In the genomic region with DNA sequence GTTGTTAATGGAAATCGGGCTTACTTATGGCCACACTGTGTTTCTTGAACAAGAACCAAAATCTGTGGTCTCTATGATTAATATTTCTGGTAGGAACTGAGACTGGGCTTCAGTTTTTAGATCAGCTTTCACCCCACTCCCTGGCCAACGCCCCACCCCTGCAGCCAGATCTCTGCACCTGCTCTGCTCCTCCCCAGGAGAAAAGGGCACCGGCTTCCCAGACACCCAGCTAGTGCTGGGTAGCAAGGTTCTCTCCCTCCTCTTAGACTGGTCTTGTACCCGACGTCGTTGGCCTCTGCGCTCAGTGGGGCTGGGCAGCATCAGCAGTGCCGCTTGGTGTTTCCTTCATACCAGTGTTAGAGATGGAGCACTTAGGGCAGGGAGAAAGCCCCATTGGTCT, we compare ENCODE assay signal across 1 cellular context.
TF ChIP-seq lines count a peak whose summit lies in the region.

No MANE protein-coding gene starts in this region.

TF ChIP-seq in GM23338, 12 proteins besides CTCF, POLR2A, EP300 and RAD21:
- no peak for TF ChIP-seq NANOG (IDR thresholded peaks at IDR 0.05; ENCODE audit: borderline replicate concordance)
- TF ChIP-seq, protein P1, sequence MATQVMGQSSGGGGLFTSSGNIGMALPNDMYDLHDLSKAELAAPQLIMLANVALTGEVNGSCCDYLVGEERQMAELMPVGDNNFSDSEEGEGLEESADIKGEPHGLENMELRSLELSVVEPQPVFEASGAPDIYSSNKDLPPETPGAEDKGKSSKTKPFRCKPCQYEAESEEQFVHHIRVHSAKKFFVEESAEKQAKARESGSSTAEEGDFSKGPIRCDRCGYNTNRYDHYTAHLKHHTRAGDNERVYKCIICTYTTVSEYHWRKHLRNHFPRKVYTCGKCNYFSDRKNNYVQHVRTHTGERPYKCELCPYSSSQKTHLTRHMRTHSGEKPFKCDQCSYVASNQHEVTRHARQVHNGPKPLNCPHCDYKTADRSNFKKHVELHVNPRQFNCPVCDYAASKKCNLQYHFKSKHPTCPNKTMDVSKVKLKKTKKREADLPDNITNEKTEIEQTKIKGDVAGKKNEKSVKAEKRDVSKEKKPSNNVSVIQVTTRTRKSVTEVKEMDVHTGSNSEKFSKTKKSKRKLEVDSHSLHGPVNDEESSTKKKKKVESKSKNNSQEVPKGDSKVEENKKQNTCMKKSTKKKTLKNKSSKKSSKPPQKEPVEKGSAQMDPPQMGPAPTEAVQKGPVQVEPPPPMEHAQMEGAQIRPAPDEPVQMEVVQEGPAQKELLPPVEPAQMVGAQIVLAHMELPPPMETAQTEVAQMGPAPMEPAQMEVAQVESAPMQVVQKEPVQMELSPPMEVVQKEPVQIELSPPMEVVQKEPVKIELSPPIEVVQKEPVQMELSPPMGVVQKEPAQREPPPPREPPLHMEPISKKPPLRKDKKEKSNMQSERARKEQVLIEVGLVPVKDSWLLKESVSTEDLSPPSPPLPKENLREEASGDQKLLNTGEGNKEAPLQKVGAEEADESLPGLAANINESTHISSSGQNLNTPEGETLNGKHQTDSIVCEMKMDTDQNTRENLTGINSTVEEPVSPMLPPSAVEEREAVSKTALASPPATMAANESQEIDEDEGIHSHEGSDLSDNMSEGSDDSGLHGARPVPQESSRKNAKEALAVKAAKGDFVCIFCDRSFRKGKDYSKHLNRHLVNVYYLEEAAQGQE (IDR thresholded peaks at IDR 0.05; ENCODE audit: unreplicated experiment): no peak
- TF ChIP-seq ZNF331 (CRISPR knock-in tag; IDR thresholded peaks at IDR 0.05; ENCODE audit: low read depth): no peak
- TF ChIP-seq CREB1 (CRISPR knock-in tag; IDR thresholded peaks at IDR 0.05; ENCODE audit: low read depth): no peak
- TF ChIP-seq EZH2phosphoT487 (IDR thresholded peaks at IDR 0.05; ENCODE audit: unreplicated experiment): no peak
- TF ChIP-seq, protein P2, sequence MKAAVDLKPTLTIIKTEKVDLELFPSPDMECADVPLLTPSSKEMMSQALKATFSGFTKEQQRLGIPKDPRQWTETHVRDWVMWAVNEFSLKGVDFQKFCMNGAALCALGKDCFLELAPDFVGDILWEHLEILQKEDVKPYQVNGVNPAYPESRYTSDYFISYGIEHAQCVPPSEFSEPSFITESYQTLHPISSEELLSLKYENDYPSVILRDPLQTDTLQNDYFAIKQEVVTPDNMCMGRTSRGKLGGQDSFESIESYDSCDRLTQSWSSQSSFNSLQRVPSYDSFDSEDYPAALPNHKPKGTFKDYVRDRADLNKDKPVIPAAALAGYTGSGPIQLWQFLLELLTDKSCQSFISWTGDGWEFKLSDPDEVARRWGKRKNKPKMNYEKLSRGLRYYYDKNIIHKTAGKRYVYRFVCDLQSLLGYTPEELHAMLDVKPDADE (IDR thresholded peaks at IDR 0.05): no peak
- no peak for TF ChIP-seq POLR2AphosphoS5 (IDR thresholded peaks at IDR 0.05; ENCODE audit: low read depth)
- no peak for TF ChIP-seq STAT1 (IDR thresholded peaks at IDR 0.05; ENCODE audit: unreplicated experiment)
- TF ChIP-seq, protein P3, sequence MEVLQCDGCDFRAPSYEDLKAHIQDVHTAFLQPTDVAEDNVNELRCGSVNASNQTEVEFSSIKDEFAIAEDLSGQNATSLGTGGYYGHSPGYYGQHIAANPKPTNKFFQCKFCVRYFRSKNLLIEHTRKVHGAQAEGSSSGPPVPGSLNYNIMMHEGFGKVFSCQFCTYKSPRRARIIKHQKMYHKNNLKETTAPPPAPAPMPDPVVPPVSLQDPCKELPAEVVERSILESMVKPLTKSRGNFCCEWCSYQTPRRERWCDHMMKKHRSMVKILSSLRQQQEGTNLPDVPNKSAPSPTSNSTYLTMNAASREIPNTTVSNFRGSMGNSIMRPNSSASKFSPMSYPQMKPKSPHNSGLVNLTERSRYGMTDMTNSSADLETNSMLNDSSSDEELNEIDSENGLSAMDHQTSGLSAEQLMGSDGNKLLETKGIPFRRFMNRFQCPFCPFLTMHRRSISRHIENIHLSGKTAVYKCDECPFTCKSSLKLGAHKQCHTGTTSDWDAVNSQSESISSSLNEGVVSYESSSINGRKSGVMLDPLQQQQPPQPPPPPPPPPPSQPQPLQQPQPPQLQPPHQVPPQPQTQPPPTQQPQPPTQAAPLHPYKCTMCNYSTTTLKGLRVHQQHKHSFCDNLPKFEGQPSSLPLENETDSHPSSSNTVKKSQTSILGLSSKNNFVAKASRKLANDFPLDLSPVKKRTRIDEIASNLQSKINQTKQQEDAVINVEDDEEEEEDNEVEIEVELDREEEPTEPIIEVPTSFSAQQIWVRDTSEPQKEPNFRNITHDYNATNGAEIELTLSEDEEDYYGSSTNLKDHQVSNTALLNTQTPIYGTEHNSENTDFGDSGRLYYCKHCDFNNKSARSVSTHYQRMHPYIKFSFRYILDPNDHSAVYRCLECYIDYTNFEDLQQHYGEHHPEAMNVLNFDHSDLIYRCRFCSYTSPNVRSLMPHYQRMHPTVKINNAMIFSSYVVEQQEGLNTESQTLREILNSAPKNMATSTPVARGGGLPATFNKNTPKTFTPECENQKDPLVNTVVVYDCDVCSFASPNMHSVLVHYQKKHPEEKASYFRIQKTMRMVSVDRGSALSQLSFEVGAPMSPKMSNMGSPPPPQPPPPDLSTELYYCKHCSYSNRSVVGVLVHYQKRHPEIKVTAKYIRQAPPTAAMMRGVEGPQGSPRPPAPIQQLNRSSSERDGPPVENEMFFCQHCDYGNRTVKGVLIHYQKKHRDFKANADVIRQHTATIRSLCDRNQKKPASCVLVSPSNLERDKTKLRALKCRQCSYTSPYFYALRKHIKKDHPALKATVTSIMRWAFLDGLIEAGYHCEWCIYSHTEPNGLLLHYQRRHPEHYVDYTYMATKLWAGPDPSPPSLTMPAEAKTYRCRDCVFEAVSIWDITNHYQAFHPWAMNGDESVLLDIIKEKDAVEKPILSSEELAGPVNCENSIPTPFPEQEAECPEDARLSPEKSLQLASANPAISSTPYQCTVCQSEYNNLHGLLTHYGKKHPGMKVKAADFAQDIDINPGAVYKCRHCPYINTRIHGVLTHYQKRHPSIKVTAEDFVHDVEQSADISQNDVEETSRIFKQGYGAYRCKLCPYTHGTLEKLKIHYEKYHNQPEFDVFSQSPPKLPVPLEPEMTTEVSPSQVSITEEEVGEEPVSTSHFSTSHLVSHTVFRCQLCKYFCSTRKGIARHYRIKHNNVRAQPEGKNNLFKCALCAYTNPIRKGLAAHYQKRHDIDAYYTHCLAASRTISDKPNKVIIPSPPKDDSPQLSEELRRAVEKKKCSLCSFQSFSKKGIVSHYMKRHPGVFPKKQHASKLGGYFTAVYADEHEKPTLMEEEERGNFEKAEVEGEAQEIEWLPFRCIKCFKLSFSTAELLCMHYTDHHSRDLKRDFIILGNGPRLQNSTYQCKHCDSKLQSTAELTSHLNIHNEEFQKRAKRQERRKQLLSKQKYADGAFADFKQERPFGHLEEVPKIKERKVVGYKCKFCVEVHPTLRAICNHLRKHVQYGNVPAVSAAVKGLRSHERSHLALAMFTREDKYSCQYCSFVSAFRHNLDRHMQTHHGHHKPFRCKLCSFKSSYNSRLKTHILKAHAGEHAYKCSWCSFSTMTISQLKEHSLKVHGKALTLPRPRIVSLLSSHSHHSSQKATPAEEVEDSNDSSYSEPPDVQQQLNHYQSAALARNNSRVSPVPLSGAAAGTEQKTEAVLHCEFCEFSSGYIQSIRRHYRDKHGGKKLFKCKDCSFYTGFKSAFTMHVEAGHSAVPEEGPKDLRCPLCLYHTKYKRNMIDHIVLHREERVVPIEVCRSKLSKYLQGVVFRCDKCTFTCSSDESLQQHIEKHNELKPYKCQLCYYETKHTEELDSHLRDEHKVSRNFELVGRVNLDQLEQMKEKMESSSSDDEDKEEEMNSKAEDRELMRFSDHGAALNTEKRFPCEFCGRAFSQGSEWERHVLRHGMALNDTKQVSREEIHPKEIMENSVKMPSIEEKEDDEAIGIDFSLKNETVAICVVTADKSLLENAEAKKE (CRISPR knock-in tag; IDR thresholded peaks at IDR 0.05): no peak
- TF ChIP-seq EZH2 (IDR thresholded peaks at IDR 0.05; ENCODE audit: low read depth, unreplicated experiment): no peak
- no peak for TF ChIP-seq ZNF114 (CRISPR knock-in tag; IDR thresholded peaks at IDR 0.05)
- TF ChIP-seq JUNB (IDR thresholded peaks at IDR 0.05; ENCODE audit: unreplicated experiment): no peak
TF ChIP-seq in GM23338: peak in this region for 0.
